In the genomic region with DNA sequence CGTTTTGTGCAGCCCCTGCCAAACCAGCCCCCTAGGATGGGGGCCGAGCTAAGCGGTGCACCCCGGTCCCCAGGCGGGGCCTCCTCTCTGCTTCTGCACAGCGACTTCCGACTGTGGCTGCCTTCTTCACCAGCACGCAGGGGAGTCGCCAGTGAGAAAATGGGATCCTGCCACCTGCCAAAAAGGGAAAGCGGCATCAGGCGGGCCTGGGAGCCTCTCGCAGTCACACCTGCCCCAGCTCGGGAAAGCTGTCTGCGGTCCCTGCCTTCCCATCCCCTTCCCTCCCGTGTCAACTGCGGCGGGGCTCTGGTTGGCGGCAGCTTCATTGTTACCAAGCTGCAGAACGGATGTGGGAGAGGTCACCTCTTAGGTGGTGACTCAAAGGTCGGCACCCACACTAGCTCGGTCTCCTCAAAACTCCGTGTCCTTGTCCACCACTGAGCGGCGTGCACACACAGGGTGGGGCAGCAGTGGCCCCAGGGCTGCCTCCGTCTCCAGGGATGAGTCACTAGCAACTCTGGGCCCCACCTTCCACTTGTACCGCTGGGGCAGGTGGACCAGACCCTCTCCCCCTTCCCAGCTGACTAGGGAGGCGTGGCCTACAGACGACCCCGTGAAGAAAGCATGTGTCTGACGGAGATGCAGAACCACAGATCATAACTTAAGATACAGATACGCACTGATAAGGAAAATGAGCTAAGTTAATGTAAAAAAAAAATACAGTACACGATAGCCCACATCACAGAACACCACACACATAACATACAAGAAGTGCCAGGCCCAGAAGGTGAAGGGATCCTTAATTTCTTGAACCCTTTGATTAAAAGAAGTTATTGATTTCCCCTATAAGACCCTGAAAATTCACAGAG, we compare ENCODE assay signal across 13 cellular contexts. TPM values are rescaled to one million over a fixed set of nuclear protein-coding genes. Genes with fewer than 3 reads are reported as not detected.
DNase-seq lines count a peak whose midpoint lies in the region; ATAC-seq and TF ChIP-seq lines count a peak whose summit lies in the region.
"Had no signal": no experiment of that assay in that cellular context is flagged by ENCODE, and none has a peak within 500 bp of the region (broad histone marks: within the 10 kb centered on the region; RNA-seq: fewer than 3 reads in every experiment).

No MANE protein-coding gene starts in this region.

- peak overlapping the region; percentile 21 for H3K27ac Mint-ChIP-seq in MCF 10A (ENCODE audit: low read depth, unreplicated experiment)
- H3K27ac Mint-ChIP-seq in immature natural killer cell, result peak overlapping the region in 3 of 6 donors; percentile 11 to 63 (median 46)
- H3K27ac Mint-ChIP-seq: activated T-cell treated with anti-CD3 and anti-CD28 coated beads, Interleukin-2, amount 50 U/mL, for 72 hours had no signal

- CTCF ChIA-PET in MCF 10A (lab: Yijun Ruan, JAX), result interaction anchor here (0.7 to 1.4 kb wide), 4 partner anchors 10 to 518 kb away, joined by 3 to 7 read pairs (median 4); a partner anchor contains a TSS

- peak overlapping the region; percentile 66 for H3K4me3 Mint-ChIP-seq in MCF 10A (ENCODE audit: unreplicated experiment)
- H3K4me3 Mint-ChIP-seq in immature natural killer cell, result peak overlapping the region; percentile 27 to 67 (median 47)
- no peak overlapping the region for H3K4me3 Mint-ChIP-seq in activated T-cell treated with anti-CD3 and anti-CD28 coated beads, Interleukin-2, amount 50 U/mL, for 4 hours

- no peak overlapping the region for H3K4me3 ChIP-seq in breast epithelium

- H3K4me1 Mint-ChIP-seq in MCF 10A (ENCODE audit: insufficient read depth, unreplicated experiment) (peaks cover 37% of the 10 kb centered on the region), immature natural killer cell (peaks cover 21 to 29% of the 10 kb centered on the region in 2 donors)
- H3K4me1 Mint-ChIP-seq in activated T-cell treated with anti-CD3 and anti-CD28 coated beads, Interleukin-2, amount 50 U/mL, for 4 hours (ENCODE audit: low read depth), result peaks cover 29% of the 10 kb centered on the region

- no peaks in the 10 kb centered on the region for H3K9me3 ChIP-seq in breast epithelium
- H3K9me3 ChIP-seq: SK-N-SH, upper lobe of right lung had no signal

- H3K36me3 ChIP-seq in breast epithelium, result no peaks in the 10 kb centered on the region

- peak overlapping the region in 1 of 2 donors; percentile 66 for H3K27ac ChIP-seq in breast epithelium

- intact Hi-C loops in MCF 10A (cut with micrococcal nuclease), result loop anchor here (10.0 kb wide), 1 partner anchor 48 kb away; a partner anchor contains a TSS
- intact Hi-C loops in breast epithelium (cut with DNase I; ENCODE audit: low total_unique reads), result no loop called here

- peaks cover 44% of the 10 kb centered on the region for H3K36me3 Mint-ChIP-seq in MCF 10A (ENCODE audit: insufficient read depth, unreplicated experiment)
- peaks cover 0 to 11% (median 5%) of the 10 kb centered on the region in 3 donors for H3K36me3 Mint-ChIP-seq in immature natural killer cell
- H3K36me3 Mint-ChIP-seq in activated T-cell treated with anti-CD3 and anti-CD28 coated beads, Interleukin-2, amount 50 U/mL, for 4 hours (ENCODE audit: insufficient read depth), result peaks cover 16% of the 10 kb centered on the region

- ATAC-seq in activated T-cell treated with anti-CD3 and anti-CD28 coated beads, Interleukin-2, amount 50 U/mL, for 4 hours, result no peak
- no peak for ATAC-seq in GM19023 (IDR thresholded peaks at IDR 0.05; ENCODE audit: unreplicated experiment)
- ATAC-seq: activated CD4-positive, CD25-positive, alpha-beta regulatory T cell treated with anti-CD3 and anti-CD28 coated beads, Interleukin-2, amount 50 U/mL, for 24 hours; upper lobe of right lung had no signal

- H3K27me3 Mint-ChIP-seq in MCF 10A (ENCODE audit: insufficient read depth, unreplicated experiment), result no peaks in the 10 kb centered on the region
- peaks cover 3 to 15% (median 4%) of the 10 kb centered on the region in 3 donors for H3K27me3 Mint-ChIP-seq in immature natural killer cell (ENCODE audit: low read depth in 3 of 3)
- no peaks in the 10 kb centered on the region for H3K27me3 Mint-ChIP-seq in activated T-cell treated with anti-CD3 and anti-CD28 coated beads, Interleukin-2, amount 50 U/mL, for 4 hours (ENCODE audit: low read depth)

- no peaks in the 10 kb centered on the region for H3K27me3 ChIP-seq in breast epithelium
- H3K27me3 ChIP-seq: upper lobe of right lung had no signal

- no peak for TF ChIP-seq POLR2A in breast epithelium (IDR thresholded peaks at IDR 0.05)

- POLR2A ChIA-PET in MCF 10A (lab: Yijun Ruan, JAX), result interaction anchor here (0.7 to 5.2 kb wide), 11 partner anchors 13 to 190 kb away, joined by 3 to 54 read pairs (median 4); a partner anchor contains a TSS

- TF ChIP-seq CTCF in MCF 10A (IDR thresholded peaks at IDR 0.05; ENCODE audit: unreplicated experiment) (no peak), breast epithelium (IDR thresholded peaks at IDR 0.05) (no peak)

- BruUV-seq in MCF 10A (replicated peaks; lab: Mats Ljungman, UMichigan), result no TSS peak

- peak; percentile 89 for DNase-seq in MCF 10A (ENCODE audit: unreplicated experiment)
- DNase-seq in breast epithelium (ENCODE audit: low spot score in 2 of 2), result no peak
- DNase-seq in T1000 (lab: John Stamatoyannopoulos, UW), result peak; percentile 60
- no peak for DNase-seq in immature natural killer cell
- no peak for DNase-seq in activated T-cell treated with anti-CD3 and anti-CD28 coated beads, Interleukin-2, amount 50 U/mL, for 4 hours
- DNase-seq in occipital lobe (lab: John Stamatoyannopoulos, UW), result no peak
- no peak for DNase-seq in anterior cingulate cortex (lab: John Stamatoyannopoulos, UW)
- DNase-seq: activated T-cell treated with anti-CD3 and anti-CD28 coated beads, Interleukin-2, amount 50 U/mL, for 72 hours; EL; SK-N-SH; upper lobe of right lung had no signal

- H3K4me1 ChIP-seq in breast epithelium, result peaks cover 3 to 18% of the 10 kb centered on the region in 2 donors

- H3K9me3 Mint-ChIP-seq in MCF 10A (ENCODE audit: unreplicated experiment) (no peaks in the 10 kb centered on the region), immature natural killer cell (no peaks in the 10 kb centered on the region)
- no peaks in the 10 kb centered on the region for H3K9me3 Mint-ChIP-seq in activated T-cell treated with anti-CD3 and anti-CD28 coated beads, Interleukin-2, amount 50 U/mL, for 4 hours
- H3K9me3 Mint-ChIP-seq: activated T-cell treated with anti-CD3 and anti-CD28 coated beads, Interleukin-2, amount 50 U/mL, for 72 hours had no signal

RNA-seq across cellular contexts. Expression of a gene that starts 1.5 kb away (rescaled TPM):
- total RNA-seq in MCF 10A (2022) (26.5 and 26.8 TPM in 2 replicates), breast epithelium (10 to 100 TPM; 22.9 to 69.4 (median 35.9) TPM), occipital lobe (24.5 TPM)
- polyA plus RNA-seq in immature natural killer cell, result 10 to 100 TPM; 44.7 to 59.6 (median 49.5) TPM
- 10 to 100 TPM; 23.5 to 25.8 (median 25.7) TPM for total RNA-seq in activated T-cell treated with anti-CD3 and anti-CD28 coated beads, Interleukin-2, amount 50 U/mL, for 4 hours

RNA-seq across cellular contexts. Expression of a gene that starts 5.3 kb away (rescaled TPM):
- 36.6 and 44.8 TPM in 2 replicates for total RNA-seq in MCF 10A (2022)
- 10 to 100 TPM; 20.6 to 27.2 (median 25.8) TPM for total RNA-seq in breast epithelium
- 10 to 100 TPM; 27.2 to 54.7 (median 36.2) TPM for polyA plus RNA-seq in immature natural killer cell
- total RNA-seq in activated T-cell treated with anti-CD3 and anti-CD28 coated beads, Interleukin-2, amount 50 U/mL, for 4 hours, result 10 to 100 TPM; 41.1 to 47.2 (median 46.3) TPM
- total RNA-seq in occipital lobe, result 8.0 TPM

RNA-seq across cellular contexts. Expression of a gene that starts 10.6 kb away (rescaled TPM):
- 0.28 TPM in 1 of 2 replicates, not detected in the other for total RNA-seq in MCF 10A (2022)
- 1 to 10 TPM in 1 of 3 donors, not detected in 2; 2.0 TPM for total RNA-seq in breast epithelium
- polyA plus RNA-seq in immature natural killer cell, result not detected
- total RNA-seq in activated T-cell treated with anti-CD3 and anti-CD28 coated beads, Interleukin-2, amount 50 U/mL, for 4 hours, result under 1 TPM in 2 of 3 donors, not detected in 1; 0.14 to 0.24 TPM
- total RNA-seq in occipital lobe, result 2.0 TPM

RNA-seq across cellular contexts. Expression of a gene that starts 14.9 kb away (rescaled TPM):
- total RNA-seq in MCF 10A (2022) (38.1 and 48.9 TPM in 2 replicates), breast epithelium (10 to 100 TPM; 12.3 to 15.2 (median 14.1) TPM), occipital lobe (16.5 TPM)
- 1 to 10 TPM; 1.1 to 4.8 (median 1.3) TPM for polyA plus RNA-seq in immature natural killer cell
- total RNA-seq in activated T-cell treated with anti-CD3 and anti-CD28 coated beads, Interleukin-2, amount 50 U/mL, for 4 hours, result 10 to 100 TPM; 42.9 to 50.9 (median 43.4) TPM

RNA-seq across cellular contexts. Expression of a gene that starts 21.2 kb away (rescaled TPM):
- 144 and 151 TPM in 2 replicates for total RNA-seq in MCF 10A (2022)
- 100 to 1,000 TPM in 2 of 3 donors, 10 to 100 TPM in 1; 99.7 to 127 (median 117) TPM for total RNA-seq in breast epithelium
- 100 to 1,000 TPM; 339 to 578 (median 348) TPM for polyA plus RNA-seq in immature natural killer cell
- 100 to 1,000 TPM; 128 to 157 (median 153) TPM for total RNA-seq in activated T-cell treated with anti-CD3 and anti-CD28 coated beads, Interleukin-2, amount 50 U/mL, for 4 hours
- total RNA-seq in occipital lobe, result 43.0 TPM

Comparison
In these comparisons a context has a peak if more than half of its experiments do, and no peak if none do; other contexts are left out.
1. DNase-seq: peak in MCF 10A (single experiment) and T1000 (single experiment); none in breast epithelium (0 of 2), immature natural killer cell (0 of 3), activated T-cell treated with anti-CD3 and anti-CD28 coated beads, Interleukin-2, amount 50 U/mL, for 4 hours (single experiment), occipital lobe (single experiment) and anterior cingulate cortex (0 of 58).